ENCODE assay signal across 13 cellular contexts in genomic region chr7:138565451-138566114, GRCh38.
DNase-seq lines count a peak whose midpoint lies in the region; ATAC-seq and TF ChIP-seq lines count a peak whose summit lies in the region.
"Had no signal": no experiment of that assay in that cellular context is flagged by ENCODE, and none has a peak within 500 bp of the region (broad histone marks: within the 10 kb centered on the region; RNA-seq: fewer than 3 reads in every experiment).

No MANE protein-coding gene starts in this region.

- H3K9ac ChIP-seq in fibroblast of lung (ENCODE audit: insufficient read depth, low read length) (no peak overlapping the region), subcutaneous abdominal adipose tissue (ENCODE audit: low read length in 5 of 5) (no peak overlapping the region)
- H3K9ac ChIP-seq: KMS-11, SK-N-SH had no signal

- H3K79me2 ChIP-seq in fibroblast of lung (ENCODE audit: control insufficient read depth, insufficient read depth, low read length): no peaks in the 10 kb centered on the region

- H3K27ac ChIP-seq in RWPE2 (ENCODE audit: poor library complexity, severe bottlenecking) (no peak overlapping the region), fibroblast of lung (ENCODE audit: insufficient read depth, low read length) (no peak overlapping the region), subcutaneous abdominal adipose tissue (ENCODE audit: low read depth, low read length) (no peak overlapping the region)
- H3K27ac ChIP-seq: esophagus muscularis mucosa, KMS-11 had no signal

- ATAC-seq in RWPE2 (ENCODE audit: low read depth): peak; percentile 31; the same call in 1 of the 3 replicates

- H3K36me3 ChIP-seq in RWPE2 (ENCODE audit: low read depth) (peaks cover 44% of the 10 kb centered on the region), fibroblast of lung (ENCODE audit: control insufficient read depth, insufficient read depth, low read length) (no peaks in the 10 kb centered on the region), subcutaneous abdominal adipose tissue (ENCODE audit: control insufficient read depth in 5 of 5, insufficient read depth in 5 of 5, low read length in 5 of 5) (peaks cover 49 to 87% (median 74%) of the 10 kb centered on the region in 5 donors)

- H4K20me1 ChIP-seq in fibroblast of lung (ENCODE audit: control insufficient read depth, extremely low read depth, insufficient read depth, low read length): no peaks in the 10 kb centered on the region

- no peak overlapping the region for H2AFZ ChIP-seq in fibroblast of lung (ENCODE audit: low read length)

- TF ChIP-seq CTCF in RWPE2 (IDR thresholded peaks at IDR 0.05; ENCODE audit: poor library complexity, severe bottlenecking) (no peak), fibroblast of lung (conservative IDR thresholded peaks at IDR 0.05 in 1 of 2, IDR thresholded peaks at IDR 0.05 in 1 of 2; ENCODE audit: low read depth in 1 of 2, low read length in 2 of 2) (no peak)

- no peak overlapping the region for H3K4me3 ChIP-seq in RWPE2 (ENCODE audit: severe bottlenecking)
- no peak overlapping the region for H3K4me3 ChIP-seq in fibroblast of lung (replicated peaks in 1 of 4; ENCODE audit: control extremely low read depth in 1 of 4, insufficient read depth in 1 of 4, low read depth in 3 of 4, low read length in 4 of 4)
- H3K4me3 ChIP-seq in subcutaneous abdominal adipose tissue (ENCODE audit: low read depth in 1 of 5, low read length in 5 of 5): peak overlapping the region in 4 of 5 donors; percentile 13 to 42 (median 28)
- H3K4me3 ChIP-seq: esophagus muscularis mucosa had no signal

- no peak overlapping the region for H3K4me2 ChIP-seq in fibroblast of lung (ENCODE audit: extremely low read depth, insufficient read depth, low read length)
- H3K4me2 ChIP-seq: KMS-11, SK-N-SH had no signal

- DNase-seq in NCI-H2171 treated with DMSO at 0.1 percent for 48 hours (lab: John Stamatoyannopoulos, UW) (peak; percentile 3), NCI-H2171 (lab: John Stamatoyannopoulos, UW) (no peak), RWPE2 (ENCODE audit: low spot score) (no peak), fibroblast of lung (ENCODE audit: low read depth in 2 of 2) (peak; percentile 67 to 75), globus pallidus (ENCODE audit: low spot score) (no peak), DMS79 (lab: John Stamatoyannopoulos, UW) (no peak)
- no peak for DNase-seq in stimulated activated CD4-positive, alpha-beta T cell treated with anti-CD3 and anti-CD28 coated beads, Interleukin-4, amount 100 ng/mL, for 24 hours
- DNase-seq: BE2C, naive B cell, SK-N-SH had no signal

- H3K4me1 ChIP-seq in RWPE2 (ENCODE audit: insufficient read depth, poor library complexity, severe bottlenecking): peaks cover 5% of the 10 kb centered on the region
- H3K4me1 ChIP-seq in fibroblast of lung (ENCODE audit: control insufficient read depth, extremely low read depth, insufficient read depth, low read length): no peaks in the 10 kb centered on the region
- no peaks in the 10 kb centered on the region for H3K4me1 ChIP-seq in subcutaneous abdominal adipose tissue (ENCODE audit: control insufficient read depth in 5 of 5, insufficient read depth in 5 of 5, low read length in 5 of 5)
- H3K4me1 ChIP-seq: BE2C, esophagus muscularis mucosa had no signal

- no peaks in the 10 kb centered on the region for H3K27me3 ChIP-seq in RWPE2 (ENCODE audit: insufficient read depth, poor library complexity, severe bottlenecking)
- no peaks in the 10 kb centered on the region for H3K27me3 ChIP-seq in fibroblast of lung (ENCODE audit: control insufficient read depth, insufficient read depth, low read length)
- no peaks in the 10 kb centered on the region for H3K27me3 ChIP-seq in subcutaneous abdominal adipose tissue (ENCODE audit: control insufficient read depth in 5 of 5, insufficient read depth in 4 of 5, low read length in 5 of 5)
- H3K27me3 ChIP-seq: BE2C, esophagus muscularis mucosa had no signal

- H3K9me3 ChIP-seq in RWPE2 (ENCODE audit: severe bottlenecking) (peaks cover 13% of the 10 kb centered on the region), fibroblast of lung (ENCODE audit: control insufficient read depth, insufficient read depth, low read depth, low read length) (peaks cover 2% of the 10 kb centered on the region), subcutaneous abdominal adipose tissue (ENCODE audit: control insufficient read depth in 5 of 5, low read length in 5 of 5) (peaks cover 19 to 50% (median 42%) of the 10 kb centered on the region in 5 donors)
- H3K9me3 ChIP-seq: BE2C had no signal

Comparison
In these comparisons a context has a peak if more than half of its experiments do, and no peak if none do; other contexts are left out.
1. DNase-seq: peak in NCI-H2171 treated with DMSO at 0.1 percent for 48 hours (single experiment) and fibroblast of lung (2 of 2); none in NCI-H2171 (single experiment), RWPE2 (single experiment), globus pallidus (single experiment), DMS79 (single experiment) and stimulated activated CD4-positive, alpha-beta T cell treated with anti-CD3 and anti-CD28 coated beads, Interleukin-4, amount 100 ng/mL, for 24 hours (single experiment).
2. H3K4me3 ChIP-seq: peak in subcutaneous abdominal adipose tissue (4 of 5); none in RWPE2 (single experiment) and fibroblast of lung (0 of 4).